In the genomic region with DNA sequence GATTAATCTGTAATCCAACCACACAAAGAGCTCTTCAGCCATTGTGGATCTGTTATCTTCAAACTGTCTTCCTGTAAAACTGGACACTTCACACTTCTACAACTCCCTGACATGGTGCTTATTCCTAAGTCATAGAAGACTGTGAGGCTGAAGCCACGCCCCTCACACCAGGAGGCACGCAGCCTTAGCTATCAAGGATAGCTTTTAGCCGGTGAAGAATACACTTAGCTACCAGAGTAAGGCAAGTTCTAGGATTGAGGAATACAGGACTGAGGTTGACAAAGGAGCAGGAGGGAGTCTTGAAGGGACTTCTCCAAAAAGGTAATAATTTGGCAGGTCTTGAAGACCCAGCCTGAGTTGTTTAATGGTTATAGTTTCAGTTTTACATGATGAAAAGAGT, we compare ENCODE assay signal across 23 cellular contexts.
A peak's percentile ranks its signal among the peaks of the same experiment; 100 is the strongest.
DNase-seq lines count a peak whose midpoint lies in the region; ATAC-seq and TF ChIP-seq lines count a peak whose summit lies in the region.
"Had no signal": no experiment of that assay in that cellular context is flagged by ENCODE, and none has a peak within 500 bp of the region (broad histone marks: within the 10 kb centered on the region; RNA-seq: fewer than 3 reads in every experiment).

No MANE protein-coding gene starts in this region.

- H3K4me3 ChIP-seq in coronary artery (peak overlapping the region; percentile 20), vagina (no peak overlapping the region)
- H3K4me3 ChIP-seq: thyroid gland had no signal

- DNase-seq in DMS 273 (lab: John Stamatoyannopoulos, UW; ENCODE audit: unreplicated experiment) (peak; percentile 0), DMS 273 treated with DMSO at 0.1 percent for 48 hours (lab: John Stamatoyannopoulos, UW) (no peak), LoVo (ENCODE audit: low spot score) (peak; percentile 25), coronary artery (ENCODE audit: low spot score) (no peak), sciatic nerve (ENCODE audit: low spot score) (no peak), AG20443 (ENCODE audit: low spot score) (no peak), NCI-H2107 (lab: John Stamatoyannopoulos, UW) (no peak), vagina (ENCODE audit: extremely low spot score in 2 of 2) (no peak)
- DNase-seq: activated CD4-positive, alpha-beta T cell treated with anti-CD3 and anti-CD28 coated beads, Interleukin-2, amount 10 ng/mL, durations not matched to agents 7 days and 5 days; aorta; DMS79; foreskin melanocyte; H9; natural killer cell; NCI-H2029; NCI-H510A treated with DMSO at 0.1 percent for 48 hours; PC-3; posterior cingulate gyrus; stimulated activated CD4-positive, alpha-beta T cell treated with anti-CD3 and anti-CD28 coated beads, Interleukin-12 subunit alpha, Interleukin-12 subunit beta, amount 100 ng/mL, for 4 hours; thyroid gland had no signal

- intact Hi-C loops in sciatic nerve (cut with DNase I) (no loop called here), vagina (cut with DNase I) (no loop called here)

- no peak for TF ChIP-seq CTCF in coronary artery (IDR thresholded peaks at IDR 0.05)
- TF ChIP-seq CTCF in vagina (IDR thresholded peaks at IDR 0.05), result no peak

- H3K36me3 ChIP-seq in vagina, result no peaks in the 10 kb centered on the region
- H3K36me3 ChIP-seq: thyroid gland had no signal

- H3K27ac ChIP-seq in coronary artery (no peak overlapping the region), vagina (no peak overlapping the region)
- H3K27ac ChIP-seq: 22Rv1, C4-2B, thyroid gland had no signal

- ATAC-seq in sciatic nerve, result peak; percentile 48
- ATAC-seq: natural killer cell; PC-3; stimulated activated effector memory CD8-positive, alpha-beta T cell treated with anti-CD3 and anti-CD28 coated beads, Interleukin-12 subunit alpha, Interleukin-12 subunit beta, amount 100 ng/mL, for 72 hours had no signal

- no peaks in the 10 kb centered on the region for H3K4me1 ChIP-seq in vagina
- H3K4me1 ChIP-seq: thyroid gland had no signal

- H3K9me3 ChIP-seq in vagina, result no peaks in the 10 kb centered on the region
- H3K9me3 ChIP-seq: thyroid gland had no signal

- H3K27me3 ChIP-seq in vagina, result no peaks in the 10 kb centered on the region
- H3K27me3 ChIP-seq: thyroid gland had no signal

- no peak for TF ChIP-seq POLR2A in vagina (IDR thresholded peaks at IDR 0.05)

Comparison
In these comparisons a context has a peak if more than half of its experiments do, and no peak if none do; other contexts are left out.
1. DNase-seq: peak in DMS 273 (single experiment) and LoVo (single experiment); none in DMS 273 treated with DMSO at 0.1 percent for 48 hours (single experiment), coronary artery (single experiment), sciatic nerve (single experiment), AG20443 (single experiment), NCI-H2107 (single experiment) and vagina (0 of 2).